ENCODE assay signal across 8 cellular contexts in genomic region chr1:200038987-200039848, GRCh38. TPM values are rescaled to one million over a fixed set of nuclear protein-coding genes. Genes with fewer than 3 reads are reported as not detected.
DNase-seq lines count a peak whose midpoint lies in the region; ATAC-seq and TF ChIP-seq lines count a peak whose summit lies in the region.

No MANE protein-coding gene starts in this region.

- TF ChIP-seq CTCF in esophagus muscularis mucosa (IDR thresholded peaks at IDR 0.05): no peak
- no peak for TF ChIP-seq CTCF in nephron progenitor cell (IDR thresholded peaks at IDR 0.05)

- peaks cover 0 to 100% (median 81%) of the 10 kb centered on the region in 4 donors for H3K27me3 ChIP-seq in esophagus muscularis mucosa

- DNase-seq in CD1c-positive myeloid dendritic cell (ENCODE audit: extremely low spot score) (peak; percentile 46), HEK293T (ENCODE audit: extremely low spot score) (peak; percentile 65), esophagus muscularis mucosa (ENCODE audit: extremely low spot score) (no peak), nephron progenitor cell (peak; percentile 71), anterior cingulate cortex (lab: John Stamatoyannopoulos, UW) (no peak)

- H3K4me1 Mint-ChIP-seq in nephron progenitor cell: peaks cover 35% of the 10 kb centered on the region

- ATAC-seq in SK-N-SH treated with all-trans-retinoic acid at 6 μM for 48 hours: peak; percentile 66
- no peak for ATAC-seq in GM18505 (IDR thresholded peaks at IDR 0.05; ENCODE audit: unreplicated experiment)
- ATAC-seq in HG03097 (IDR thresholded peaks at IDR 0.05; ENCODE audit: low FRiP score, unreplicated experiment): no peak

- H3K9me3 ChIP-seq in esophagus muscularis mucosa: no peaks in the 10 kb centered on the region

- CTCF ChIA-PET in HEK293T (lab: Yijun Ruan, JAX): interaction anchor here (0.9 kb wide), 1 partner anchor 11 kb away, joined by 5 read pairs; no protein-coding TSS in a partner anchor

- POLR2A ChIA-PET in HEK293T (lab: Yijun Ruan, JAX): no interaction called here

- peaks cover 5% of the 10 kb centered on the region for H3K36me3 Mint-ChIP-seq in nephron progenitor cell (ENCODE audit: low read depth)

- no peak overlapping the region for H3K27ac Mint-ChIP-seq in nephron progenitor cell

- no peak for TF ChIP-seq POLR2A in esophagus muscularis mucosa (IDR thresholded peaks at IDR 0.05; ENCODE audit: low read depth)
- TF ChIP-seq POLR2A in GM18505 (IDR thresholded peaks at IDR 0.05; ENCODE audit: borderline replicate concordance, extremely low read depth, insufficient read depth, insufficient read length): no peak

- no peaks in the 10 kb centered on the region for H3K36me3 ChIP-seq in esophagus muscularis mucosa

- H3K27me3 Mint-ChIP-seq in nephron progenitor cell (ENCODE audit: low read depth, poor library complexity): peaks cover 45% of the 10 kb centered on the region

- H3K4me3 ChIP-seq in esophagus muscularis mucosa: peak overlapping the region; percentile 50 to 63 (median 55)

- no peak for TF ChIP-seq EP300 in esophagus muscularis mucosa (IDR thresholded peaks at IDR 0.05)

- H3K4me3 Mint-ChIP-seq in nephron progenitor cell: peak overlapping the region; percentile 87

- H3K9me3 Mint-ChIP-seq in nephron progenitor cell: no peaks in the 10 kb centered on the region

- intact Hi-C loops in esophagus muscularis mucosa (cut with DNase I): no loop called here

- H3K4me1 ChIP-seq in esophagus muscularis mucosa: peaks cover 47 to 71% (median 64%) of the 10 kb centered on the region in 4 donors

- H3K27ac ChIP-seq in esophagus muscularis mucosa (replicated peaks in 1 of 4): peak overlapping the region; percentile 35 to 60 (median 46)

- WGBS in esophagus muscularis mucosa: under 1% methylated on average over 45 of the region's 79 CpGs

TF ChIP-seq in HEK293T, 16 proteins besides CTCF, POLR2A, EP300 and RAD21:
- TF ChIP-seq SUZ12 (IDR thresholded peaks at IDR 0.05) (no peak), L3MBTL2 (conservative IDR thresholded peaks at IDR 0.05) (peak; percentile 51)
TF ChIP-seq in HEK293T: peak in this region for 1.

TF ChIP-seq in SK-N-SH treated with all-trans-retinoic acid at 6 μM for 48 hours, 23 proteins besides CTCF, POLR2A, EP300 and RAD21:
- TF ChIP-seq ESRRG (CRISPR knock-in tag; IDR thresholded peaks at IDR 0.05) (no peak), ARNTL (CRISPR knock-in tag; IDR thresholded peaks at IDR 0.05; ENCODE audit: borderline replicate concordance, low read depth) (no peak), CSDC2 (CRISPR knock-in tag; IDR thresholded peaks at IDR 0.05) (no peak), ZFP3 (CRISPR knock-in tag; IDR thresholded peaks at IDR 0.05) (no peak), ZC3H10 (CRISPR knock-in tag; IDR thresholded peaks at IDR 0.05) (no peak), SNAI2 (CRISPR knock-in tag; IDR thresholded peaks at IDR 0.05) (no peak)
- TF ChIP-seq, protein P1, sequence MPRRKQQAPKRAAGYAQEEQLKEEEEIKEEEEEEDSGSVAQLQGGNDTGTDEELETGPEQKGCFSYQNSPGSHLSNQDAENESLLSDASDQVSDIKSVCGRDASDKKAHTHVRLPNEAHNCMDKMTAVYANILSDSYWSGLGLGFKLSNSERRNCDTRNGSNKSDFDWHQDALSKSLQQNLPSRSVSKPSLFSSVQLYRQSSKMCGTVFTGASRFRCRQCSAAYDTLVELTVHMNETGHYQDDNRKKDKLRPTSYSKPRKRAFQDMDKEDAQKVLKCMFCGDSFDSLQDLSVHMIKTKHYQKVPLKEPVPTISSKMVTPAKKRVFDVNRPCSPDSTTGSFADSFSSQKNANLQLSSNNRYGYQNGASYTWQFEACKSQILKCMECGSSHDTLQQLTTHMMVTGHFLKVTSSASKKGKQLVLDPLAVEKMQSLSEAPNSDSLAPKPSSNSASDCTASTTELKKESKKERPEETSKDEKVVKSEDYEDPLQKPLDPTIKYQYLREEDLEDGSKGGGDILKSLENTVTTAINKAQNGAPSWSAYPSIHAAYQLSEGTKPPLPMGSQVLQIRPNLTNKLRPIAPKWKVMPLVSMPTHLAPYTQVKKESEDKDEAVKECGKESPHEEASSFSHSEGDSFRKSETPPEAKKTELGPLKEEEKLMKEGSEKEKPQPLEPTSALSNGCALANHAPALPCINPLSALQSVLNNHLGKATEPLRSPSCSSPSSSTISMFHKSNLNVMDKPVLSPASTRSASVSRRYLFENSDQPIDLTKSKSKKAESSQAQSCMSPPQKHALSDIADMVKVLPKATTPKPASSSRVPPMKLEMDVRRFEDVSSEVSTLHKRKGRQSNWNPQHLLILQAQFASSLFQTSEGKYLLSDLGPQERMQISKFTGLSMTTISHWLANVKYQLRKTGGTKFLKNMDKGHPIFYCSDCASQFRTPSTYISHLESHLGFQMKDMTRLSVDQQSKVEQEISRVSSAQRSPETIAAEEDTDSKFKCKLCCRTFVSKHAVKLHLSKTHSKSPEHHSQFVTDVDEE (CRISPR knock-in tag; IDR thresholded peaks at IDR 0.05): no peak

RNA-seq across cellular contexts. Expression of gene NR5A2, which starts 11.7 kb away (rescaled TPM):
- total RNA-seq in esophagus muscularis mucosa: 1 to 10 TPM in 3 of 4 donors, under 1 TPM in 1; 0.83 to 4.0 (median 2.9) TPM

Comparison
In these comparisons a context has a peak if more than half of its experiments do, and no peak if none do; other contexts are left out.
1. DNase-seq: peak in CD1c-positive myeloid dendritic cell (single experiment), HEK293T (single experiment) and nephron progenitor cell (single experiment); none in esophagus muscularis mucosa (single experiment) and anterior cingulate cortex (0 of 58).